ENCODE assay signal across 1 cellular context in the genomic region with DNA sequence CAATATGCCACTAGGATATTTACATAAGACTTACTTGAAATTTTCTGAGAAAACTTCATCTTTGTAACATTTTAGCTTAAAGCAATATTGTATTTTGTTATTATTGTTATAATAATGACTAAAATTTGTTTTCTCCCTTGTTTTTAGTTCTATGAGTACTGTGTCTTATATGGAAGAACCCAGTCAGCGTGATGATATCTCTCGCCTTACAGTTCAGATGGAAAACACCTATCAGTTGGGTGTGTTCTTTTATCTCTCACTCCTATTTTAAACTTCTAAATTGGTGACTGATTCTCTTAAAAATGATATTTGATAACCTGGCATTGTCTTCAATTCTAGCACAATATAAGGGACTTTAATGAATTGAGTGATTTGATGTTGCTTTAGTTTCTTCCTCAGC.
TF ChIP-seq lines count a peak whose summit lies in the region.

No MANE protein-coding gene starts in this region.

TF ChIP-seq in GM23338, 12 proteins besides CTCF, POLR2A, EP300 and RAD21:
- TF ChIP-seq ZNF114 (CRISPR knock-in tag; IDR thresholded peaks at IDR 0.05) (no peak), STAT1 (IDR thresholded peaks at IDR 0.05; ENCODE audit: unreplicated experiment) (no peak), EZH2 (IDR thresholded peaks at IDR 0.05; ENCODE audit: low read depth, unreplicated experiment) (no peak), JUNB (IDR thresholded peaks at IDR 0.05; ENCODE audit: unreplicated experiment) (no peak), NANOG (IDR thresholded peaks at IDR 0.05; ENCODE audit: borderline replicate concordance) (no peak), EZH2phosphoT487 (IDR thresholded peaks at IDR 0.05; ENCODE audit: unreplicated experiment) (no peak), CREB1 (CRISPR knock-in tag; IDR thresholded peaks at IDR 0.05; ENCODE audit: low read depth) (no peak), ZNF462 (CRISPR knock-in tag; IDR thresholded peaks at IDR 0.05) (no peak), ZNF331 (CRISPR knock-in tag; IDR thresholded peaks at IDR 0.05; ENCODE audit: low read depth) (no peak), REST (IDR thresholded peaks at IDR 0.05; ENCODE audit: unreplicated experiment) (no peak), POLR2AphosphoS5 (IDR thresholded peaks at IDR 0.05; ENCODE audit: low read depth) (no peak)
- TF ChIP-seq, protein P1, sequence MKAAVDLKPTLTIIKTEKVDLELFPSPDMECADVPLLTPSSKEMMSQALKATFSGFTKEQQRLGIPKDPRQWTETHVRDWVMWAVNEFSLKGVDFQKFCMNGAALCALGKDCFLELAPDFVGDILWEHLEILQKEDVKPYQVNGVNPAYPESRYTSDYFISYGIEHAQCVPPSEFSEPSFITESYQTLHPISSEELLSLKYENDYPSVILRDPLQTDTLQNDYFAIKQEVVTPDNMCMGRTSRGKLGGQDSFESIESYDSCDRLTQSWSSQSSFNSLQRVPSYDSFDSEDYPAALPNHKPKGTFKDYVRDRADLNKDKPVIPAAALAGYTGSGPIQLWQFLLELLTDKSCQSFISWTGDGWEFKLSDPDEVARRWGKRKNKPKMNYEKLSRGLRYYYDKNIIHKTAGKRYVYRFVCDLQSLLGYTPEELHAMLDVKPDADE (IDR thresholded peaks at IDR 0.05) = no peak
